Comparison of ENCODE assay signal across 31 cellular contexts in genomic region chr3:189809583-189809982, GRCh38.
"Had no signal": no experiment of that assay in that cellular context is flagged by ENCODE, and none has a peak within 500 bp of the region (broad histone marks: within the 10 kb centered on the region; RNA-seq: fewer than 3 reads in every experiment).

No MANE protein-coding gene starts in this region.

- ATAC-seq: activated CD4-positive, alpha-beta T cell treated with anti-CD3 and anti-CD28 coated beads for 36 hours; activated naive CD4-positive, alpha-beta T cell treated with anti-CD3 and anti-CD28 coated beads, Interleukin-2, amount 50 U/mL, for 72 hours; activated T-cell treated with anti-CD3 and anti-CD28 coated beads, Interleukin-2, amount 50 U/mL, for 72 hours; left cardiac atrium; pancreas; stimulated activated memory B cell treated with anti-CD40 and anti-IgM and Interleukin-4, amounts not matched to agents 10 μg/mL and 1 μg/mL and 100 μg/mL, for 72 hours had no signal

- H3K36me3 ChIP-seq: esophagus muscularis mucosa, neutrophil, pancreas, right atrium auricular region, stomach, thyroid gland, upper lobe of left lung had no signal

- H3K36me3 Mint-ChIP-seq: activated naive CD4-positive, alpha-beta T cell treated with anti-CD3 and anti-CD28 coated beads, Interleukin-2, amount 50 U/mL, for 72 hours; naive B cell; stimulated activated memory B cell treated with anti-CD40 and anti-IgM and Interleukin-4, amounts not matched to agents 10 μg/mL and 1 μg/mL and 100 μg/mL, for 72 hours had no signal

- H3K27me3 ChIP-seq: esophagus muscularis mucosa, hepatocyte, neutrophil, pancreas, right atrium auricular region, stomach, thyroid gland, upper lobe of left lung, vagina had no signal

- H3K4me1 ChIP-seq: pancreas, right atrium auricular region, stomach, thyroid gland, upper lobe of left lung had no signal

- H3K4me3 Mint-ChIP-seq: activated CD4-positive, alpha-beta T cell treated with anti-CD3 and anti-CD28 coated beads for 36 hours; activated T-cell treated with anti-CD3 and anti-CD28 coated beads, Interleukin-2, amount 50 U/mL, for 72 hours; central memory CD8-positive, alpha-beta T cell; dendritic cell treated with granulocyte-macrophage colony-stimulating factor and Interleukin-4, amounts not matched to agents 40 ng/mL and 50 ng/mL, for 4 days; endodermal cell; naive B cell; nephron progenitor cell; stimulated activated memory B cell treated with anti-CD40 and anti-IgM and Interleukin-4, amounts not matched to agents 10 μg/mL and 1 μg/mL and 100 μg/mL, for 72 hours; T-helper 2 cell treated with Interferon-gamma antibody and Interleukin-4, amounts not matched to agents 5 μg/mL and 100 μg/mL, for 36 hours had no signal

- DNase-seq: activated CD4-positive, alpha-beta T cell treated with anti-CD3 and anti-CD28 coated beads for 36 hours; activated CD4-positive, alpha-beta T cell treated with anti-CD3 and anti-CD28 coated beads, Interleukin-2, amount 50 U/mL, for 4 hours; activated CD4-positive, CD25-positive, alpha-beta regulatory T cell; activated naive CD4-positive, alpha-beta T cell; activated T-cell treated with anti-CD3 and anti-CD28 coated beads for 4 hours; activated T-cell treated with anti-CD3 and anti-CD28 coated beads, Interleukin-2, amount 50 U/mL, for 72 hours; anterior cingulate cortex; endodermal cell; glutamatergic neuron; left cardiac atrium; mammary epithelial cell; naive B cell; nephron progenitor cell; pancreas; stimulated activated CD4-positive, alpha-beta T cell treated with anti-CD3 and anti-CD28 coated beads, Interleukin-1b, Interleukin-23, amount 100 ng/mL, for 48 hours; stimulated activated CD4-positive, alpha-beta T cell treated with anti-CD3 and anti-CD28 coated beads, Interleukin-4, amount 100 ng/mL, for 4 hours; stimulated activated CD8-positive, alpha-beta memory T cell treated with anti-CD3 and anti-CD28 coated beads, Interleukin-4, amount 100 ng/mL, for 48 hours; stomach; thyroid gland; upper lobe of left lung had no signal

- H3K4me1 Mint-ChIP-seq: activated CD4-positive, alpha-beta T cell treated with anti-CD3 and anti-CD28 coated beads for 36 hours; central memory CD8-positive, alpha-beta T cell; naive B cell; stimulated activated memory B cell treated with anti-CD40 and anti-IgM and Interleukin-4, amounts not matched to agents 10 μg/mL and 1 μg/mL and 100 μg/mL, for 72 hours had no signal

- H2AFZ ChIP-seq: hepatocyte had no signal

- H3K9me3 Mint-ChIP-seq: activated naive CD4-positive, alpha-beta T cell treated with anti-CD3 and anti-CD28 coated beads, Interleukin-2, amount 50 U/mL, for 72 hours; activated T-cell treated with anti-CD3 and anti-CD28 coated beads, Interleukin-2, amount 50 U/mL, for 72 hours; central memory CD8-positive, alpha-beta T cell; dendritic cell treated with granulocyte-macrophage colony-stimulating factor and Interleukin-4, amounts not matched to agents 40 ng/mL and 50 ng/mL, for 4 days; endodermal cell; stimulated activated memory B cell treated with anti-CD40 and anti-IgM and Interleukin-4, amounts not matched to agents 10 μg/mL and 1 μg/mL and 100 μg/mL, for 72 hours; T-helper 2 cell treated with Interferon-gamma antibody and Interleukin-4, amounts not matched to agents 5 μg/mL and 100 μg/mL, for 36 hours had no signal

- H3K27ac ChIP-seq: esophagus muscularis mucosa, hepatocyte, neutrophil, pancreas, right atrium auricular region, stomach, thyroid gland, upper lobe of left lung, vagina had no signal

- H3K9me3 ChIP-seq: esophagus muscularis mucosa, neutrophil, pancreas, right atrium auricular region, stomach, thyroid gland, upper lobe of left lung, vagina had no signal

- H3K4me3 ChIP-seq: esophagus muscularis mucosa, hepatocyte, pancreas, right atrium auricular region, smooth muscle cell, stomach, thyroid gland, upper lobe of left lung, vagina had no signal

- H3K27ac Mint-ChIP-seq: activated CD4-positive, alpha-beta T cell treated with anti-CD3 and anti-CD28 coated beads for 36 hours; activated naive CD4-positive, alpha-beta T cell treated with anti-CD3 and anti-CD28 coated beads, Interleukin-2, amount 50 U/mL, for 72 hours; activated T-cell treated with anti-CD3 and anti-CD28 coated beads, Interleukin-2, amount 50 U/mL, for 72 hours; dendritic cell treated with granulocyte-macrophage colony-stimulating factor and Interleukin-4, amounts not matched to agents 40 ng/mL and 50 ng/mL, for 4 days; endodermal cell; naive B cell; nephron progenitor cell; stimulated activated memory B cell treated with anti-CD40 and anti-IgM and Interleukin-4, amounts not matched to agents 10 μg/mL and 1 μg/mL and 100 μg/mL, for 72 hours; T-helper 2 cell treated with Interferon-gamma antibody and Interleukin-4, amounts not matched to agents 5 μg/mL and 100 μg/mL, for 36 hours had no signal

- H3K27me3 Mint-ChIP-seq: activated CD4-positive, alpha-beta T cell treated with anti-CD3 and anti-CD28 coated beads for 36 hours; central memory CD8-positive, alpha-beta T cell; dendritic cell treated with granulocyte-macrophage colony-stimulating factor and Interleukin-4, amounts not matched to agents 40 ng/mL and 50 ng/mL, for 4 days; naive B cell; stimulated activated memory B cell treated with anti-CD40 and anti-IgM and Interleukin-4, amounts not matched to agents 10 μg/mL and 1 μg/mL and 100 μg/mL, for 72 hours had no signal

- H3K79me2 ChIP-seq: hepatocyte had no signal

- H3K4me2 ChIP-seq: hepatocyte, smooth muscle cell had no signal
